Comparison of ENCODE assay signal across 18 cellular contexts in the genomic region with DNA sequence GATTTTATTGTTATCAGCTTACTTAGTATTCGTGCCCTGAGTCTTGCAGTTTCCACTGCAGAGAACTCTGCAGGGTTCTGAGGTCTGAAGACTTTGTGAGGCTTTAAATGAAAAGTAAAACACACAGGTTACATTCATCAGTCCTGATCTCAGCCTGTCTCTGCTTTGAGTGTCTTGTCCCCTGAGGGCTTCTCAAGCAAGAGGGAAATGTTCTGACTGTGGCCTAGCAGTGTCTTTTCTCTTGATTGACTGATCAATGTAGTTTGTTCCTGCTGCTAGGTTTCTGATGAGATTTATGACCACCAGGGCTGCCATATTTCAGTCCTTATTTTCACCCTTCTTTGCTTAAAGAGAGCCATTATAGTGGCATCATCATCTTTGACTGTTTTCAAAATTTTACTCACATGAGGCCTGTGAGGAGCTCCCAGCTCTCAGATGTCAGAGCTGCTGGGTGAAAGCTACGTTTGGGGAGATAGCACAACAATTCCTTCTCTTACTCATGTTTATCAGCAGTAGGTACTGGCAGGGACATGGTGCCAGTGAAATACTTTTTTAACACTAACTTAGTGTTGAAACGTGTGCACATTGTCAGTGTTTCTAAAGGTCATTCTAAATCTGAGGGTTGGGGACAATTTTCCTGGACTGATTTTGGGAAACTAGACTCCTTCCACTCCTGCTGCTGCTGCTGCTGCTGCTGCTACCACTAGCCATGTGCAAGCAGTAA.
DNase-seq lines count a peak whose midpoint lies in the region; ATAC-seq and TF ChIP-seq lines count a peak whose summit lies in the region.
"Had no signal": no experiment of that assay in that cellular context is flagged by ENCODE, and none has a peak within 500 bp of the region (broad histone marks: within the 10 kb centered on the region; RNA-seq: fewer than 3 reads in every experiment).

No MANE protein-coding gene starts in this region.

- H2BK120ac ChIP-seq in neuronal stem cell (ENCODE audit: low read depth, low read length), result no peak overlapping the region

- no peaks in the 10 kb centered on the region for H3K36me3 ChIP-seq in cardiac muscle cell
- H3K36me3 ChIP-seq in neuronal stem cell (replicated peaks in 1 of 2; ENCODE audit: control insufficient read depth in 2 of 2, insufficient read depth in 2 of 2, low read length in 2 of 2), result no peaks in the 10 kb centered on the region
- H3K36me3 ChIP-seq: HAP-1 had no signal

- intact Hi-C loops in Right ventricle myocardium inferior (cut with DNase I), result no loop called here
- intact Hi-C loops in cardiac septum (cut with DNase I), result no loop called here
- intact Hi-C loops in activated CD8-positive, alpha-beta T cell treated with anti-CD3 and anti-CD28 coated beads for 36 hours (cut with micrococcal nuclease), result no loop called here

- no peaks in the 10 kb centered on the region for H3K36me3 Mint-ChIP-seq in activated CD8-positive, alpha-beta T cell treated with anti-CD3 and anti-CD28 coated beads for 36 hours (ENCODE audit: low read depth)
- H3K36me3 Mint-ChIP-seq: CD4-positive, CD25-positive, alpha-beta regulatory T cell; T-cell had no signal

- H4K91ac ChIP-seq in neuronal stem cell (ENCODE audit: low read depth, low read length, poor library complexity), result no peak overlapping the region

- no peak for DNase-seq in Right ventricle myocardium inferior (ENCODE audit: missing footprints)
- no peak for DNase-seq in cardiac septum (ENCODE audit: low spot score)
- peak; percentile 31 for DNase-seq in NCI-H345 (lab: John Stamatoyannopoulos, UW)
- DNase-seq in cardiac muscle cell (ENCODE audit: low read depth in 1 of 2, low spot score in 1 of 2), result peak in 1 of 2 donors; percentile 64
- DNase-seq in neuronal stem cell (ENCODE audit: low spot score), result no peak
- DNase-seq in activated CD8-positive, alpha-beta T cell treated with anti-CD3 and anti-CD28 coated beads for 36 hours, result no peak
- DNase-seq in mucosa of gallbladder (ENCODE audit: low spot score), result no peak
- DNase-seq: ACHN; CD4-positive, CD25-positive, alpha-beta regulatory T cell; DND-41; GF-D8; NCI-H187; NCI-H524 treated with DMSO at 0.1 percent for 48 hours; T-cell had no signal

- peaks cover 27% of the 10 kb centered on the region for H3K4me1 ChIP-seq in cardiac muscle cell (ENCODE audit: low read depth)
- no peaks in the 10 kb centered on the region for H3K4me1 ChIP-seq in neuronal stem cell (ENCODE audit: control insufficient read depth in 2 of 2, insufficient read depth in 1 of 2, low read depth in 1 of 2, low read length in 2 of 2)
- H3K4me1 ChIP-seq: HAP-1 had no signal

- H2BK12ac ChIP-seq in neuronal stem cell (ENCODE audit: low read length), result no peak overlapping the region

- CTCF ChIA-PET in activated CD8-positive, alpha-beta T cell treated with anti-CD3 and anti-CD28 coated beads for 36 hours (lab: Charles Lee), result no interaction called here

- no peak overlapping the region for H2BK15ac ChIP-seq in neuronal stem cell (ENCODE audit: low read length)

- TF ChIP-seq CTCF in cardiac muscle cell (IDR thresholded peaks at IDR 0.05; ENCODE audit: low read depth, low read length), result no peak
- no peak for TF ChIP-seq CTCF in activated CD8-positive, alpha-beta T cell treated with anti-CD3 and anti-CD28 coated beads for 36 hours (IDR thresholded peaks at IDR 0.05)

- no peak overlapping the region for H3K27ac Mint-ChIP-seq in activated CD8-positive, alpha-beta T cell treated with anti-CD3 and anti-CD28 coated beads for 36 hours
- H3K27ac Mint-ChIP-seq: CD4-positive, CD25-positive, alpha-beta regulatory T cell; IgD-negative memory B cell; T-cell had no signal

- H2AFZ ChIP-seq in neuronal stem cell (ENCODE audit: low read length), result peak overlapping the region; percentile 3

- H3K4me1 Mint-ChIP-seq in activated CD8-positive, alpha-beta T cell treated with anti-CD3 and anti-CD28 coated beads for 36 hours (ENCODE audit: low read depth), result no peaks in the 10 kb centered on the region
- H3K4me1 Mint-ChIP-seq: CD4-positive, CD25-positive, alpha-beta regulatory T cell; T-cell had no signal

- H3K27me3 ChIP-seq in cardiac muscle cell, result no peaks in the 10 kb centered on the region
- H3K27me3 ChIP-seq in neuronal stem cell (ENCODE audit: control insufficient read depth in 3 of 3, insufficient read depth in 3 of 3, low read depth in 1 of 3, low read length in 3 of 3), result no peaks in the 10 kb centered on the region

- no peak overlapping the region for H3K18ac ChIP-seq in neuronal stem cell (ENCODE audit: low read length)

- H3K4me3 Mint-ChIP-seq in activated CD8-positive, alpha-beta T cell treated with anti-CD3 and anti-CD28 coated beads for 36 hours, result no peak overlapping the region
- H3K4me3 Mint-ChIP-seq: CD4-positive, CD25-positive, alpha-beta regulatory T cell; IgD-negative memory B cell; T-cell had no signal

- no CpG with 5 or more reads among the region's 3 CpGs for WGBS in neuronal stem cell (ENCODE audit: extremely low coverage in 2 of 2, insufficient read length in 2 of 2, insufficient replicate concordance in 1 of 2), 2 donors

- H3K9me3 ChIP-seq in cardiac muscle cell (ENCODE audit: low read depth), result no peaks in the 10 kb centered on the region
- no peaks in the 10 kb centered on the region for H3K9me3 ChIP-seq in neuronal stem cell (replicated peaks in 1 of 2; ENCODE audit: control insufficient read depth in 2 of 2, insufficient read depth in 1 of 2, low read depth in 1 of 2, low read length in 2 of 2)
- H3K9me3 ChIP-seq: HAP-1 had no signal

- no peak overlapping the region for H2BK5ac ChIP-seq in neuronal stem cell (ENCODE audit: low read length)

- ATAC-seq in Right ventricle myocardium inferior (peak; percentile 76), HG03460 (IDR thresholded peaks at IDR 0.05; ENCODE audit: unreplicated experiment) (no peak)
- no peak for ATAC-seq in activated CD8-positive, alpha-beta T cell treated with anti-CD3 and anti-CD28 coated beads for 36 hours
- ATAC-seq: T-cell had no signal

- H2AK5ac ChIP-seq in neuronal stem cell (ENCODE audit: low read depth, low read length), result no peak overlapping the region

- peaks cover 5% of the 10 kb centered on the region for H3K27me3 Mint-ChIP-seq in activated CD8-positive, alpha-beta T cell treated with anti-CD3 and anti-CD28 coated beads for 36 hours
- H3K27me3 Mint-ChIP-seq: CD4-positive, CD25-positive, alpha-beta regulatory T cell; IgD-negative memory B cell had no signal

- H3K4me3 ChIP-seq in cardiac muscle cell, result no peak overlapping the region
- H3K4me3 ChIP-seq in neuronal stem cell (ENCODE audit: low read length in 2 of 2), result no peak overlapping the region
- H3K4me3 ChIP-seq: HAP-1 had no signal

- no peak overlapping the region for H3K23ac ChIP-seq in neuronal stem cell (ENCODE audit: low read depth, low read length, poor library complexity)

- no peak overlapping the region for H3K9ac ChIP-seq in neuronal stem cell (ENCODE audit: low read depth, low read length, poor library complexity)

- H3K79me1 ChIP-seq in neuronal stem cell (ENCODE audit: low read depth, low read length), result no peaks in the 10 kb centered on the region

- no peak overlapping the region for H3K4me2 ChIP-seq in neuronal stem cell (ENCODE audit: insufficient read depth, low read length, poor library complexity, severe bottlenecking)

- H3K27ac ChIP-seq in cardiac muscle cell (peak overlapping the region; percentile 92), neuronal stem cell (replicated peaks; ENCODE audit: low read length) (no peak overlapping the region)
- H3K27ac ChIP-seq: RWPE1 had no signal

- no peak overlapping the region for H3K14ac ChIP-seq in neuronal stem cell (ENCODE audit: low read length)

- peaks cover 2% of the 10 kb centered on the region for H3K9me3 Mint-ChIP-seq in activated CD8-positive, alpha-beta T cell treated with anti-CD3 and anti-CD28 coated beads for 36 hours

- H4K8ac ChIP-seq in neuronal stem cell (ENCODE audit: low read depth, low read length), result no peak overlapping the region

- no peak overlapping the region for H3K4ac ChIP-seq in neuronal stem cell (ENCODE audit: low read length)

- POLR2A ChIA-PET in activated CD8-positive, alpha-beta T cell treated with anti-CD3 and anti-CD28 coated beads for 36 hours (lab: Charles Lee), result no interaction called here
